Comparison of ENCODE assay signal across 29 cellular contexts in genomic region chr2:8067784-8068336, GRCh38.
DNase-seq lines count a peak whose midpoint lies in the region; ATAC-seq, FAIRE-seq and TF ChIP-seq lines count a peak whose summit lies in the region.
"Had no signal": no experiment of that assay in that cellular context is flagged by ENCODE, and none has a peak within 500 bp of the region (broad histone marks: within the 10 kb centered on the region; RNA-seq: fewer than 3 reads in every experiment).

No MANE protein-coding gene starts in this region.

- no peak overlapping the region for H2BK5ac ChIP-seq in H9 (ENCODE audit: insufficient read length, low read length)

- H3K9me3 ChIP-seq in K562 (replicated peaks; ENCODE audit: control insufficient read depth, insufficient read depth, low read depth, low read length) = no peaks in the 10 kb centered on the region
- no peaks in the 10 kb centered on the region for H3K9me3 ChIP-seq in neural progenitor cell (ENCODE audit: low read depth)
- no peaks in the 10 kb centered on the region for H3K9me3 ChIP-seq in H9 (ENCODE audit: control insufficient read depth, low read depth, low read length)
- H3K9me3 ChIP-seq: BE2C had no signal

- H2BK15ac ChIP-seq in H9 (ENCODE audit: low read depth, low read length) = no peak overlapping the region

- no peak overlapping the region for H3K4me3 ChIP-seq in H7 (ENCODE audit: insufficient read depth, low read depth, low read length)
- H3K4me3 ChIP-seq in K562 = no peak overlapping the region
- H3K4me3 ChIP-seq in neural progenitor cell = no peak overlapping the region
- H3K4me3 ChIP-seq: BLaER1, GM12878 had no signal

- no peaks in the 10 kb centered on the region for H4K20me1 ChIP-seq in K562 (replicated peaks; ENCODE audit: control insufficient read depth, insufficient read depth, low read length)
- no peaks in the 10 kb centered on the region for H4K20me1 ChIP-seq in neural progenitor cell (ENCODE audit: low read depth)
- H4K20me1 ChIP-seq in H9 (ENCODE audit: control insufficient read depth, insufficient read depth, insufficient read length) = no peaks in the 10 kb centered on the region
- H4K20me1 ChIP-seq: BLaER1 had no signal

- no peaks in the 10 kb centered on the region for H3K79me1 ChIP-seq in H9 (ENCODE audit: insufficient read depth, low read depth, low read length, poor library complexity, severe bottlenecking)

- no peak for FAIRE-seq in K562 (lab: Jason Lieb, UNC)
- FAIRE-seq: A204.1, GM12878, GM12892, GM19239 had no signal

- H3K23ac ChIP-seq in H9 (ENCODE audit: insufficient read length, low read depth, low read length) = no peak overlapping the region

- no peak overlapping the region for H4K5ac ChIP-seq in H9 (ENCODE audit: insufficient read length, low read depth, low read length)

- H3K4me3 Mint-ChIP-seq in neural progenitor cell = no peak overlapping the region
- H3K4me3 Mint-ChIP-seq in activated T-cell treated with anti-CD3 and anti-CD28 coated beads, Interleukin-2, amount 50 U/mL, for 24 hours = no peak overlapping the region
- no peak overlapping the region for H3K4me3 Mint-ChIP-seq in H9
- H3K4me3 Mint-ChIP-seq: CD14-positive monocyte; CD4-positive, alpha-beta memory T cell; CD4-positive, CD25-positive, alpha-beta regulatory T cell; CD8-positive, alpha-beta memory T cell had no signal

- H3K4ac ChIP-seq in H9 (ENCODE audit: low read depth, low read length) = no peak overlapping the region

- no peaks in the 10 kb centered on the region for H3K9me1 ChIP-seq in K562 (ENCODE audit: control insufficient read depth, insufficient read depth, low read length)

- H3K4me2 ChIP-seq in K562 (ENCODE audit: insufficient read depth, low read length) (no peak overlapping the region), neural progenitor cell (no peak overlapping the region), H9 (ENCODE audit: insufficient read depth, insufficient read length, low read length) (no peak overlapping the region)
- H3K4me2 ChIP-seq: BLaER1 had no signal

- H3K18ac ChIP-seq in H9 (ENCODE audit: insufficient read length, low read depth, low read length) = no peak overlapping the region

- no peak for TF ChIP-seq CTCF in K562 (IDR thresholded peaks at IDR 0.05 in 2 of 3, conservative IDR thresholded peaks at IDR 0.05 in 1 of 3; ENCODE audit: insufficient read depth in 2 of 3, low read depth in 1 of 3, low read length in 3 of 3)
- no peak for TF ChIP-seq CTCF in neural progenitor cell (IDR thresholded peaks at IDR 0.05)
- no peak for TF ChIP-seq CTCF in H9 (conservative IDR thresholded peaks at IDR 0.05)

- H3K36me3 Mint-ChIP-seq in neural progenitor cell (no peaks in the 10 kb centered on the region), H9 (ENCODE audit: insufficient read depth in 1 of 3, low read depth in 3 of 3) (peaks cover 0 to 9% (median 7%) of the 10 kb centered on the region in 3 experiments; a peak in 3 of 7 replicates)
- peaks cover 4% of the 10 kb centered on the region for H3K36me3 Mint-ChIP-seq in activated T-cell treated with anti-CD3 and anti-CD28 coated beads, Interleukin-2, amount 50 U/mL, for 24 hours (ENCODE audit: low read depth)
- H3K36me3 Mint-ChIP-seq: CD14-positive monocyte; CD4-positive, CD25-positive, alpha-beta regulatory T cell had no signal

- POLR2A ChIA-PET in HEK293T (lab: Yijun Ruan, JAX) (no interaction called here), K562 (lab: Yijun Ruan, JAX) (no interaction called here)

- no peak overlapping the region for H3K14ac ChIP-seq in H9 (ENCODE audit: insufficient read depth, low read length)

- in situ Hi-C loops in K562 (cut with MboI) = no loop called here

- CTCF ChIA-PET in HEK293T (lab: Yijun Ruan, JAX) (no interaction called here), K562 (lab: Yijun Ruan, JAX; ENCODE audit: low intra/inter-chr PET ratio) (no interaction called here)

- H3K36me3 ChIP-seq in H7 (replicated peaks; ENCODE audit: control insufficient read depth, insufficient read depth, low read length) = no peaks in the 10 kb centered on the region
- no peaks in the 10 kb centered on the region for H3K36me3 ChIP-seq in K562 (ENCODE audit: control insufficient read depth, insufficient read depth, low read length)
- H3K36me3 ChIP-seq in neural progenitor cell = no peaks in the 10 kb centered on the region
- H3K36me3 ChIP-seq: BE2C, BLaER1 had no signal

- H3K9ac ChIP-seq in K562 (ENCODE audit: insufficient read depth in 1 of 2, low read depth in 2 of 2, low read length in 2 of 2) (no peak overlapping the region), neural progenitor cell (no peak overlapping the region), H9 (ENCODE audit: extremely low read depth, insufficient read length, low read length) (no peak overlapping the region)
- H3K9ac ChIP-seq: BLaER1 had no signal

- no peaks in the 10 kb centered on the region for H3K23me2 ChIP-seq in H9 (ENCODE audit: insufficient read length, low read depth, low read length, poor library complexity, severe bottlenecking)

- H4K8ac ChIP-seq in H9 (replicated peaks; ENCODE audit: insufficient read length, low read depth, low read length) = no peak overlapping the region

- H3K9me3 Mint-ChIP-seq in neural progenitor cell = peaks cover 3% of the 10 kb centered on the region
- peaks cover 13% of the 10 kb centered on the region for H3K9me3 Mint-ChIP-seq in activated T-cell treated with anti-CD3 and anti-CD28 coated beads, Interleukin-2, amount 50 U/mL, for 24 hours
- H3K9me3 Mint-ChIP-seq in H9 = peaks cover 5 to 9% of the 10 kb centered on the region in 2 experiments; a peak in 4 of 5 replicates

- TF ChIP-seq POLR2A in K562 (conservative IDR thresholded peaks at IDR 0.05) = no peak

- ATAC-seq in K562 (no peak), GM19467 (IDR thresholded peaks at IDR 0.05; ENCODE audit: unreplicated experiment) (no peak)
- ATAC-seq in stimulated activated naive CD8-positive, alpha-beta T cell treated with anti-CD3 and anti-CD28 coated beads, Interleukin-15, Interleukin-2, amounts not matched to agents 100 U/mL and 50 U/mL, for 24 hours = no peak
- ATAC-seq: GM12878 had no signal

- no peak overlapping the region for H3T11ph ChIP-seq in H9 (ENCODE audit: low read length)

- H2AK5ac ChIP-seq in H9 (ENCODE audit: insufficient read length, low read length) = no peak overlapping the region

- no peak overlapping the region for H4K91ac ChIP-seq in H9 (ENCODE audit: insufficient read length, low read depth, low read length)

- no peak overlapping the region for H2AFZ ChIP-seq in K562 (ENCODE audit: low read depth, low read length)
- H2AFZ ChIP-seq in neural progenitor cell (replicated peaks) = peak overlapping the region; percentile 47
- no peak overlapping the region for H2AFZ ChIP-seq in H9 (ENCODE audit: low read length)

- no peaks in the 10 kb centered on the region for H3K4me1 Mint-ChIP-seq in neural progenitor cell
- peaks cover 13% of the 10 kb centered on the region for H3K4me1 Mint-ChIP-seq in activated T-cell treated with anti-CD3 and anti-CD28 coated beads, Interleukin-2, amount 50 U/mL, for 24 hours (ENCODE audit: low read depth)
- H3K4me1 Mint-ChIP-seq in H9 = peaks cover under 1% of the 10 kb centered on the region in 2 experiments; a peak in 3 of 4 replicates
- H3K4me1 Mint-ChIP-seq: CD14-positive monocyte; CD4-positive, alpha-beta memory T cell; CD4-positive, CD25-positive, alpha-beta regulatory T cell had no signal

- H3F3A ChIP-seq in neural progenitor cell (ENCODE audit: low read depth) = no peaks in the 10 kb centered on the region

- no peak for TF ChIP-seq RAD21 in K562 (CRISPR knock-in tag; conservative IDR thresholded peaks at IDR 0.05 in 1 of 2, IDR thresholded peaks at IDR 0.05 in 1 of 2)

- no peak overlapping the region for H3K27ac ChIP-seq in K562 (ENCODE audit: extremely low read depth, low read depth, low read length)
- no peak overlapping the region for H3K27ac ChIP-seq in neural progenitor cell
- no peak overlapping the region for H3K27ac ChIP-seq in H9 (ENCODE audit: insufficient read length, low read depth, low read length)
- H3K27ac ChIP-seq: BLaER1 had no signal

- H3K79me2 ChIP-seq in K562 (ENCODE audit: control insufficient read depth, insufficient read depth, low read length) (no peaks in the 10 kb centered on the region), neural progenitor cell (ENCODE audit: low read depth) (no peaks in the 10 kb centered on the region), H9 (ENCODE audit: insufficient read depth, low read length) (no peaks in the 10 kb centered on the region)

- no TSS peak for BruUV-seq in K562 (replicated peaks; lab: Mats Ljungman, UMichigan)

- DNase-seq in H7 (peak; percentile 13), HEK293T (ENCODE audit: extremely low spot score) (no peak), K562 (ENCODE audit: extremely low read depth in 1 of 4, low spot score in 3 of 4) (no peak), neural progenitor cell (ENCODE audit: low spot score) (no peak), H9 (no peak)
- no peak for DNase-seq in activated T-cell treated with anti-CD3 and anti-CD28 coated beads, Interleukin-2, amount 50 U/mL, for 24 hours
- DNase-seq in stimulated activated naive CD8-positive, alpha-beta T cell treated with anti-CD3 and anti-CD28 coated beads, Interleukin-15, Interleukin-2, amounts not matched to agents 100 U/mL and 50 U/mL, for 24 hours = no peak
- DNase-seq: 8988T; ACHN; BE2C; C1 segment of cervical spinal cord; CD4-positive, alpha-beta memory T cell; CD4-positive, CD25-positive, alpha-beta regulatory T cell; CD8-positive, alpha-beta memory T cell; COR-L47; DMS 273 treated with DMSO at 0.1 percent for 48 hours; DMS153; DMS53; DMS79; DND-41; EL; GDM1 had no signal

- WGBS in K562 (ENCODE audit: insufficient coverage, low coverage, missing lambda C conversion rate) = 3% methylated on average over 9 of the region's 15 CpGs
- WGBS in H9 (ENCODE audit: extremely low coverage, insufficient read length, low lambda C conversion rate) = no CpG with 5 or more reads among the region's 15 CpGs

- H3K27me3 Mint-ChIP-seq in neural progenitor cell (ENCODE audit: insufficient read depth, low read depth) (peaks cover 2% of the 10 kb centered on the region), H9 (ENCODE audit: low read depth) (peaks cover 6% of the 10 kb centered on the region)
- no peaks in the 10 kb centered on the region for H3K27me3 Mint-ChIP-seq in activated T-cell treated with anti-CD3 and anti-CD28 coated beads, Interleukin-2, amount 50 U/mL, for 24 hours
- H3K27me3 Mint-ChIP-seq: CD4-positive, alpha-beta memory T cell had no signal

- no peak for TF ChIP-seq EP300 in K562 (IDR thresholded peaks at IDR 0.05; ENCODE audit: low read length)

- H3K4me1 ChIP-seq in K562 (replicated peaks in 1 of 2; ENCODE audit: control insufficient read depth in 2 of 2, insufficient read depth in 2 of 2, low read length in 2 of 2) (no peaks in the 10 kb centered on the region), neural progenitor cell (no peaks in the 10 kb centered on the region), H9 (ENCODE audit: insufficient read depth, low read length) (no peaks in the 10 kb centered on the region)
- H3K4me1 ChIP-seq: BE2C, BLaER1 had no signal

- H3K27me3 ChIP-seq in H7 (ENCODE audit: control insufficient read depth, insufficient read depth, low read length) (no peaks in the 10 kb centered on the region), K562 (ENCODE audit: control insufficient read depth in 2 of 2, insufficient read depth in 2 of 2, low read length in 2 of 2) (no peaks in the 10 kb centered on the region), neural progenitor cell (no peaks in the 10 kb centered on the region), H9 (ENCODE audit: insufficient read depth, low read length) (no peaks in the 10 kb centered on the region)
- H3K27me3 ChIP-seq: BE2C, BLaER1 had no signal

- no peak overlapping the region for H3K56ac ChIP-seq in H9 (ENCODE audit: insufficient read length, low read depth, low read length)

- H2BK12ac ChIP-seq in H9 (ENCODE audit: insufficient read length, low read depth, low read length) = no peak overlapping the region

- intact Hi-C loops in K562 (cut with micrococcal nuclease) = no loop called here

- H2BK20ac ChIP-seq in H9 (ENCODE audit: low read depth, low read length, poor library complexity, severe bottlenecking) = no peak overlapping the region

- no peak overlapping the region for H2BK120ac ChIP-seq in H9 (ENCODE audit: low read depth, low read length, poor library complexity, severe bottlenecking)

- H3K27ac Mint-ChIP-seq in neural progenitor cell (peak overlapping the region; percentile 57), H9 (no peak overlapping the region)
- H3K27ac Mint-ChIP-seq in activated T-cell treated with anti-CD3 and anti-CD28 coated beads, Interleukin-2, amount 50 U/mL, for 24 hours = no peak overlapping the region
- H3K27ac Mint-ChIP-seq: CD4-positive, alpha-beta memory T cell; CD4-positive, CD25-positive, alpha-beta regulatory T cell; CD8-positive, alpha-beta memory T cell had no signal
